In genomic region chr1:101309334-101310221, GRCh38 we compare ENCODE assay signal across 8 cellular contexts.
DNase-seq lines count a peak whose midpoint lies in the region; ATAC-seq and TF ChIP-seq lines count a peak whose summit lies in the region.

No MANE protein-coding gene starts in this region.

- no peaks in the 10 kb centered on the region for H3K36me3 ChIP-seq in esophagus squamous epithelium
- H3K36me3 ChIP-seq in naive thymus-derived CD4-positive, alpha-beta T cell (ENCODE audit: control insufficient read depth in 2 of 3, insufficient read depth in 3 of 3, low read length in 3 of 3): no peaks in the 10 kb centered on the region

- 5 to 12% methylated on average over 33 to 34 of the region's 37 CpGs for WGBS in esophagus squamous epithelium, 2 donors

- H3K36me3 Mint-ChIP-seq in CD4-positive, alpha-beta T cell (ENCODE audit: low read depth): no peaks in the 10 kb centered on the region
- no peaks in the 10 kb centered on the region for H3K36me3 Mint-ChIP-seq in naive thymus-derived CD4-positive, alpha-beta T cell

- TF ChIP-seq POLR2A in esophagus squamous epithelium (IDR thresholded peaks at IDR 0.05): no peak

- H3K27me3 ChIP-seq in CD4-positive, alpha-beta T cell (ENCODE audit: control insufficient read depth, insufficient read depth, low read length): no peaks in the 10 kb centered on the region
- H3K27me3 ChIP-seq in esophagus squamous epithelium: peaks cover 0 to 8% (median 0%) of the 10 kb centered on the region in 4 donors
- H3K27me3 ChIP-seq in naive thymus-derived CD4-positive, alpha-beta T cell (ENCODE audit: control insufficient read depth in 2 of 2, insufficient read depth in 2 of 2, low read length in 2 of 2): no peaks in the 10 kb centered on the region

- peak overlapping the region; percentile 88 for H3K27ac ChIP-seq in CD4-positive, alpha-beta T cell (ENCODE audit: low read depth, low read length)
- peak overlapping the region in 1 of 4 donors; percentile 14 for H3K27ac ChIP-seq in esophagus squamous epithelium
- peak overlapping the region; percentile 92 for H3K27ac ChIP-seq in naive thymus-derived CD4-positive, alpha-beta T cell (ENCODE audit: low read depth, low read length)

- H3K4me3 ChIP-seq in esophagus squamous epithelium: peak overlapping the region; percentile 13 to 55 (median 40)
- H3K4me3 ChIP-seq in naive thymus-derived CD4-positive, alpha-beta T cell (ENCODE audit: low read length): peak overlapping the region; percentile 42

- peak overlapping the region; percentile 96 for H3K27ac Mint-ChIP-seq in CD4-positive, alpha-beta T cell
- H3K27ac Mint-ChIP-seq in naive thymus-derived CD4-positive, alpha-beta T cell: peak overlapping the region; percentile 93 to 99 (median 98)

- TF ChIP-seq CTCF in CD4-positive, alpha-beta T cell (IDR thresholded peaks at IDR 0.05): peak; percentile 89
- peak; percentile 73 to 86 (median 77) for TF ChIP-seq CTCF in esophagus squamous epithelium (IDR thresholded peaks at IDR 0.05)

- no peaks in the 10 kb centered on the region for H3K9me3 Mint-ChIP-seq in CD4-positive, alpha-beta T cell
- H3K9me3 Mint-ChIP-seq in naive thymus-derived CD4-positive, alpha-beta T cell: peaks cover 0 to 1% (median 0%) of the 10 kb centered on the region in 11 donors

- H3K4me1 Mint-ChIP-seq in CD4-positive, alpha-beta T cell (ENCODE audit: low read depth): peaks cover 66% of the 10 kb centered on the region
- peaks cover 43 to 78% (median 66%) of the 10 kb centered on the region in 7 donors for H3K4me1 Mint-ChIP-seq in naive thymus-derived CD4-positive, alpha-beta T cell

- intact Hi-C loops in CD4-positive, alpha-beta T cell (cut with DNase I, micrococcal nuclease): loop anchor here (1.0 to 10.0 kb wide), 8 partner anchors 47 to 389 kb away; no protein-coding TSS in a partner anchor
- intact Hi-C loops in esophagus squamous epithelium (cut with DNase I): loop anchor here (10.0 kb wide), 1 partner anchor 45 kb away; no protein-coding TSS in a partner anchor
- intact Hi-C loops in naive thymus-derived CD4-positive, alpha-beta T cell (cut with micrococcal nuclease): loop anchor here (1.0 to 5.0 kb wide), 14 partner anchors 8 to 413 kb away; partner anchors contain the start of gene SLC30A7 (in 1 of the 2)

- CTCF ChIA-PET in CD4-positive, alpha-beta T cell (lab: Charles Lee): interaction anchor here (0.7 to 4.0 kb wide), 37 partner anchors 8 to 414 kb away, joined by 3 to 48 read pairs (median 4); partner anchors contain the start of gene EXTL2
- CTCF ChIA-PET in naive thymus-derived CD4-positive, alpha-beta T cell (lab: Charles Lee): interaction anchor here (0.6 to 6.9 kb wide), 33 partner anchors 8 to 405 kb away, joined by 3 to 94 read pairs (median 5); no protein-coding TSS in a partner anchor

- peak overlapping the region; percentile 76 for H3K4me3 Mint-ChIP-seq in CD4-positive, alpha-beta T cell
- peak overlapping the region; percentile 74 to 89 (median 85) for H3K4me3 Mint-ChIP-seq in naive thymus-derived CD4-positive, alpha-beta T cell

- DNase-seq in CD4-positive, alpha-beta T cell: peak; percentile 53 to 81 (median 68)
- DNase-seq in NOMO-1 treated with dmso at 0.1 percent for 144 hours (lab: John Stamatoyannopoulos, UW; ENCODE audit: unreplicated experiment) (peak; percentile 56), esophagus squamous epithelium (lab: John Stamatoyannopoulos, UW) (no peak)
- DNase-seq in activated T-cell treated with anti-CD3 and anti-CD28 coated beads, Interleukin-2, amount 50 U/mL, for 1 hour: peak; percentile 74
- DNase-seq in naive thymus-derived CD4-positive, alpha-beta T cell: peak; percentile 53 to 95 (median 91)
- peak; percentile 59 for DNase-seq in stimulated activated naive CD4-positive, alpha-beta T cell treated with Interleukin-2 at 50 U/mL for 16 hours (lab: John Stamatoyannopoulos, UW)

- H3K9me3 ChIP-seq in CD4-positive, alpha-beta T cell (ENCODE audit: control insufficient read depth, low read length): no peaks in the 10 kb centered on the region
- no peaks in the 10 kb centered on the region for H3K9me3 ChIP-seq in esophagus squamous epithelium
- no peaks in the 10 kb centered on the region for H3K9me3 ChIP-seq in naive thymus-derived CD4-positive, alpha-beta T cell (ENCODE audit: control insufficient read depth in 2 of 3, low read length in 3 of 3)

- H3K27me3 Mint-ChIP-seq in CD4-positive, alpha-beta T cell: no peaks in the 10 kb centered on the region
- H3K27me3 Mint-ChIP-seq in naive thymus-derived CD4-positive, alpha-beta T cell: peaks cover 0 to 22% (median 0%) of the 10 kb centered on the region in 5 donors

- peak; percentile 76 for ATAC-seq in CD4-positive, alpha-beta T cell (ENCODE audit: poor library complexity)
- ATAC-seq in GM19328 (IDR thresholded peaks at IDR 0.05; ENCODE audit: unreplicated experiment) (peak; percentile 39), HG03460 (IDR thresholded peaks at IDR 0.05; ENCODE audit: unreplicated experiment) (peak; percentile 46)
- peak; percentile 86 for ATAC-seq in naive thymus-derived CD4-positive, alpha-beta T cell

- POLR2A ChIA-PET in CD4-positive, alpha-beta T cell (lab: Charles Lee): interaction anchor here (0.6 to 3.6 kb wide), 38 partner anchors 8 to 1254 kb away, joined by 3 to 50 read pairs (median 5); partner anchors contain the start of genes EXTL2, S1PR1 and SLC30A7
- POLR2A ChIA-PET in naive thymus-derived CD4-positive, alpha-beta T cell (lab: Charles Lee): interaction anchor here (0.6 to 7.5 kb wide), 31 partner anchors 9 to 1272 kb away, joined by 3 to 40 read pairs (median 4); partner anchors contain the start of genes S1PR1 and SLC30A7

- H3K4me1 ChIP-seq in esophagus squamous epithelium: peaks cover 6 to 18% (median 7%) of the 10 kb centered on the region in 3 donors
- H3K4me1 ChIP-seq in naive thymus-derived CD4-positive, alpha-beta T cell (ENCODE audit: control insufficient read depth in 2 of 2, insufficient read depth in 2 of 2, low read length in 2 of 2): peaks cover 46 to 53% of the 10 kb centered on the region in 2 donors
